Comparison of ENCODE assay signal across 8 cellular contexts in genomic region chr18:9614401-9615279, GRCh38. TPM values are rescaled to one million over a fixed set of nuclear protein-coding genes. Genes with fewer than 3 reads are reported as not detected.
DNase-seq lines count a peak whose midpoint lies in the region; ATAC-seq and TF ChIP-seq lines count a peak whose summit lies in the region.

TSS of gene PPP4R1 (minus strand) at chr18:9614559. CDS start at chr18:9614484, 75 bp downstream.

- peak within 1 kb of the TSS; percentile 77 to 90 for H3K27ac Mint-ChIP-seq in activated naive CD4-positive, alpha-beta T cell treated with anti-CD3 and anti-CD28 coated beads, Interleukin-2, amount 50 U/mL, for 72 hours

- H3K36me3 ChIP-seq in SK-N-SH (replicated peaks in 1 of 2; ENCODE audit: control insufficient read depth in 1 of 2, insufficient read depth in 2 of 2, low read length in 1 of 2): peaks cover 9 to 22% of the 10 kb centered on the region in 2 experiments

- ATAC-seq in GM21529 (IDR thresholded peaks at IDR 0.05; ENCODE audit: unreplicated experiment): peak; percentile 56
- peak; percentile 66 to 71 for ATAC-seq in activated naive CD4-positive, alpha-beta T cell treated with anti-CD3 and anti-CD28 coated beads, Interleukin-2, amount 50 U/mL, for 72 hours

- no peak for TF ChIP-seq EP300 in SK-N-SH (IDR thresholded peaks at IDR 0.05; ENCODE audit: borderline replicate concordance in 1 of 2, low read depth in 1 of 2, low read length in 1 of 2)

- H3K36me3 Mint-ChIP-seq in activated naive CD4-positive, alpha-beta T cell treated with anti-CD3 and anti-CD28 coated beads, Interleukin-2, amount 50 U/mL, for 72 hours: peaks cover 17 to 20% of the 10 kb centered on the region in 2 donors

- H3F3A ChIP-seq in SK-N-SH (replicated peaks; ENCODE audit: insufficient read depth): peaks cover 40% of the 10 kb centered on the region

- POLR2A ChIA-PET in SK-N-SH (lab: Yijun Ruan, JAX): no interaction called here

- TF ChIP-seq CTCF in SK-N-SH (IDR thresholded peaks at IDR 0.05): no peak

- H3K9me3 Mint-ChIP-seq in activated naive CD4-positive, alpha-beta T cell treated with anti-CD3 and anti-CD28 coated beads, Interleukin-2, amount 50 U/mL, for 72 hours: no peaks in the 10 kb centered on the region

- WGBS in SK-N-SH (ENCODE audit: low lambda C conversion rate): 5% methylated on average over 7 of the region's 127 CpGs

- peaks cover 36% of the 10 kb centered on the region for H4K20me1 ChIP-seq in SK-N-SH (ENCODE audit: insufficient read depth)

- H3K79me2 ChIP-seq in SK-N-SH (ENCODE audit: insufficient read depth): peaks cover 55% of the 10 kb centered on the region

- no peak within 1 kb of the TSS for H2AFZ ChIP-seq in SK-N-SH (ENCODE audit: low read depth)

- no peaks in the 10 kb centered on the region for H3K9me3 ChIP-seq in SK-N-SH

- H3K27me3 ChIP-seq in SK-N-SH (ENCODE audit: insufficient read depth): no peaks in the 10 kb centered on the region

- DNase-seq in DMS53 (lab: John Stamatoyannopoulos, UW) (peak; percentile 98), KG1 (lab: John Stamatoyannopoulos, UW) (peak; percentile 42), SK-N-SH (peak; percentile 94), glomerular visceral epithelial cell (ENCODE audit: extremely low spot score) (peak; percentile 81), occipital lobe (lab: John Stamatoyannopoulos, UW) (peak; percentile 57)
- peak; percentile 54 to 75 for DNase-seq in activated naive CD4-positive, alpha-beta T cell treated with anti-CD3 and anti-CD28 coated beads, Interleukin-2, amount 50 U/mL, for 72 hours (ENCODE audit: low spot score in 2 of 2)

- peaks cover 15 to 23% of the 10 kb centered on the region in 2 experiments; a peak in 3 of 4 replicates for H3K4me1 ChIP-seq in SK-N-SH (ENCODE audit: control insufficient read depth in 1 of 2, insufficient read depth in 2 of 2, low read depth in 1 of 2, low read length in 1 of 2)

- CTCF ChIA-PET in SK-N-SH (lab: Yijun Ruan, JAX): interaction anchor here (1.2 to 1.9 kb wide), 2 partner anchors 10 to 157 kb away, joined by 4 to 12 read pairs; no protein-coding TSS in a partner anchor

- H3K9me2 ChIP-seq in SK-N-SH: no peaks in the 10 kb centered on the region

- H3K4me3 ChIP-seq in SK-N-SH (ENCODE audit: low read depth in 2 of 2, low read length in 1 of 2): peak within 1 kb of the TSS; percentile 63 to 86

- H3K9ac ChIP-seq in SK-N-SH: peak within 1 kb of the TSS; percentile 97

- peak within 1 kb of the TSS; percentile 88 to 93 for H3K27ac ChIP-seq in SK-N-SH (ENCODE audit: low read depth in 2 of 2, low read length in 1 of 2)
- H3K27ac ChIP-seq in temporal lobe (ENCODE audit: low read depth, low read length): peak within 1 kb of the TSS; percentile 74

- H3K4me2 ChIP-seq in SK-N-SH: peak within 1 kb of the TSS; percentile 85

- no peak for TF ChIP-seq RAD21 in SK-N-SH (IDR thresholded peaks at IDR 0.05; ENCODE audit: low read length)

TF ChIP-seq in SK-N-SH, 30 proteins besides CTCF, POLR2A, EP300 and RAD21:
- no peak for TF ChIP-seq MEF2A (IDR thresholded peaks at IDR 0.05; ENCODE audit: borderline replicate concordance, low read depth)
- TF ChIP-seq NRF1 (IDR thresholded peaks at IDR 0.05; ENCODE audit: low read depth, low read length): no peak
- peak; percentile 87 for TF ChIP-seq MAX (IDR thresholded peaks at IDR 0.05; ENCODE audit: low read depth)
- 0 out of 2 replicates have a peak, but pooled peaks have one; percentile 22 for TF ChIP-seq NFIC (IDR thresholded peaks at IDR 0.05; ENCODE audit: borderline replicate concordance)
- TF ChIP-seq TAF1 (IDR thresholded peaks at IDR 0.05; ENCODE audit: borderline replicate concordance, low read depth, low read length): peak; percentile 16; the same call in 1 of the 2 replicates
- TF ChIP-seq PBX3 (IDR thresholded peaks at IDR 0.05): peak; percentile 33; the same call in 1 of the 2 replicates
- no peak for TF ChIP-seq GATA2 (CRISPR knock-in tag; IDR thresholded peaks at IDR 0.05)
- peak; percentile 78 for TF ChIP-seq MXI1 (IDR thresholded peaks at IDR 0.05; ENCODE audit: low read depth, low read length)

RNA-seq across cellular contexts. Expression of gene PPP4R1, which starts in this region (rescaled TPM):
- 53.4 and 84.4 TPM in 2 replicates for polyA plus RNA-seq in SK-N-SH (2012; rRNA removed)
- polyA plus RNA-seq in SK-N-SH (2012; cell fraction: cytosol; rRNA removed): 45.2 and 55.9 TPM in 2 replicates
- 161 and 195 TPM in 2 replicates for polyA plus RNA-seq in SK-N-SH (2012; cell fraction: nucleus; rRNA removed)
- 10 to 100 TPM; 22.6 to 26.7 TPM for total RNA-seq in activated naive CD4-positive, alpha-beta T cell treated with anti-CD3 and anti-CD28 coated beads, Interleukin-2, amount 50 U/mL, for 72 hours
- total RNA-seq in occipital lobe (149 TPM), temporal lobe (101 TPM)

Comparison
In these comparisons a context has a peak if more than half of its experiments do, and no peak if none do; other contexts are left out.
1. Peak in every context shown above with its lines: DNase-seq, ATAC-seq, H3K4me3 ChIP-seq and H3K27ac ChIP-seq.
2. DNase-seq: peak in every context shown above with its lines; median percentile 98 in DMS53; 94 in SK-N-SH; 81 in glomerular visceral epithelial cell; 64 in activated naive CD4-positive, alpha-beta T cell treated with anti-CD3 and anti-CD28 coated beads, Interleukin-2, amount 50 U/mL, for 72 hours; 57 in occipital lobe; 42 in KG1.